Comparison of ENCODE assay signal across 1 cellular context in the genomic region with DNA sequence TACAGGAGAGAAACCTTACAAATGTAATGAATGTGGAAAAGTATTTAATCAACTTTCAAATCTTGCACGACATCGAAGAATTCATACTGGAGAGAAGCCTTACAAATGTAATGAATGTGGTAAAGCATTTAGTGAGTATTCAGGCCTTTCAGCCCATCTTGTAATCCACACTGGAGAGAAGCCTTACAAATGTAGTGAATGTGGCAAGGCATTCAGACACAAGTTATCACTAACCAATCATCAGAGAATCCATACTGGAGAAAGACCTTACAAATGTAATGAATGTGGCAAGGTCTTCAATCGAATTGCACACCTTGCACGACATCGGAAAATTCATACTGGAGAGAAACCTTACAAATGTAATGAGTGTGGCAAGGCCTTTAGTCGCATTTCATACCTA.
TF ChIP-seq lines count a peak whose summit lies in the region.

No MANE protein-coding gene starts in this region.

TF ChIP-seq in SK-N-SH, 30 proteins besides CTCF, POLR2A, EP300 and RAD21 (continued from another document):
- TF ChIP-seq IRF3 (IDR thresholded peaks at IDR 0.05; ENCODE audit: low read depth, low read length): no peak
TF ChIP-seq in SK-N-SH: peak in this region for 0.
